In genomic region chr4:173288296-173288695, GRCh38 we compare ENCODE assay signal across 1 cellular context.
TF ChIP-seq lines count a peak whose summit lies in the region.

No MANE protein-coding gene starts in this region.

TF ChIP-seq in GM12878, 131 proteins besides CTCF, POLR2A, EP300 and RAD21:
- TF ChIP-seq ZNF687 (IDR thresholded peaks at IDR 0.05) (no peak), SMC3 (IDR thresholded peaks at IDR 0.05; ENCODE audit: borderline replicate concordance, low read length) (peak; percentile 36; the same call in 1 of the 2 replicates), MTA2 (IDR thresholded peaks at IDR 0.05; ENCODE audit: low read depth) (no peak), YY1 (IDR thresholded peaks at IDR 0.05; ENCODE audit: low read depth, low read length) (peak; percentile 34; the same call in 1 of the 2 replicates), DPF2 (IDR thresholded peaks at IDR 0.05) (no peak), TCF3 (IDR thresholded peaks at IDR 0.05; ENCODE audit: borderline replicate concordance, insufficient read depth, low read depth, low read length) (no peak), NFYA (IDR thresholded peaks at IDR 0.05; ENCODE audit: borderline replicate concordance, low read depth, low read length) (no peak), PAX5 (IDR thresholded peaks at IDR 0.05; ENCODE audit: borderline replicate concordance, low read depth, low read length) (no peak), RUNX3 (IDR thresholded peaks at IDR 0.05; ENCODE audit: low read length) (no peak), SUPT20H (IDR thresholded peaks at IDR 0.05; ENCODE audit: borderline replicate concordance, control insufficient read depth, low read depth, low read length) (no peak), EED (IDR thresholded peaks at IDR 0.05; ENCODE audit: low read depth) (no peak), WRNIP1 (IDR thresholded peaks at IDR 0.05; ENCODE audit: borderline replicate concordance, low read depth, low read length) (no peak)
